In genomic region chr12:51357374-51358047, GRCh38 we compare ENCODE assay signal across 20 cellular contexts. TPM values are rescaled to one million over a fixed set of nuclear protein-coding genes. Genes with fewer than 3 reads are reported as not detected.
DNase-seq lines count a peak whose midpoint lies in the region; ATAC-seq, FAIRE-seq and TF ChIP-seq lines count a peak whose summit lies in the region.
"Had no signal": no experiment of that assay in that cellular context is flagged by ENCODE, and none has a peak within 500 bp of the region (broad histone marks: within the 10 kb centered on the region; RNA-seq: fewer than 3 reads in every experiment).

No MANE protein-coding gene starts in this region.

- H3K4me1 ChIP-seq in BLaER1, result peaks cover 21% of the 10 kb centered on the region
- H3K4me1 ChIP-seq: psoas muscle had no signal

- H3K27me3 ChIP-seq in BLaER1 (no peaks in the 10 kb centered on the region), dorsolateral prefrontal cortex (peaks cover 0 to 6% (median 0%) of the 10 kb centered on the region in 45 donors)

- H3K27me3 Mint-ChIP-seq in activated T-cell treated with anti-CD3 and anti-CD28 coated beads, Interleukin-2, amount 50 U/mL, for 72 hours (ENCODE audit: low read depth), result no peaks in the 10 kb centered on the region

- H3K9me3 ChIP-seq in BLaER1, result no peaks in the 10 kb centered on the region
- H3K9me3 ChIP-seq: psoas muscle had no signal

- ATAC-seq in HG02610 (IDR thresholded peaks at IDR 0.05; ENCODE audit: unreplicated experiment) (peak; percentile 65), GM18519 (IDR thresholded peaks at IDR 0.05; ENCODE audit: low FRiP score, unreplicated experiment) (no peak), HG02763 (IDR thresholded peaks at IDR 0.05; ENCODE audit: unreplicated experiment) (no peak)
- ATAC-seq in activated T-cell treated with anti-CD3 and anti-CD28 coated beads, Interleukin-2, amount 50 U/mL, for 72 hours (replicated peaks in 1 of 2), result peak; percentile 46 to 61
- ATAC-seq: HCT116, psoas muscle had no signal

- no peak overlapping the region for H3K9ac ChIP-seq in BLaER1

- H3K4me3 Mint-ChIP-seq in activated T-cell treated with anti-CD3 and anti-CD28 coated beads, Interleukin-2, amount 50 U/mL, for 72 hours, result peak overlapping the region in 1 of 2 donors; percentile 24
- H3K4me3 Mint-ChIP-seq: T-helper 1 cell treated with Interleukin-12 subunit alpha and Interleukin-12 subunit beta and Interleukin-4 antibody, amounts not matched to agents 30 μg/mL and 1 μg/mL, for 36 hours had no signal

- H3K4me3 ChIP-seq in BLaER1, result no peak overlapping the region
- no peak overlapping the region for H3K4me3 ChIP-seq in dorsolateral prefrontal cortex
- H3K4me3 ChIP-seq: psoas muscle had no signal

- H4K20me1 ChIP-seq in BLaER1, result no peaks in the 10 kb centered on the region

- intact Hi-C loops in dorsolateral prefrontal cortex (cut with DNase I), result no loop called here

- no peak overlapping the region for H3K27ac Mint-ChIP-seq in activated T-cell treated with anti-CD3 and anti-CD28 coated beads, Interleukin-2, amount 50 U/mL, for 72 hours
- H3K27ac Mint-ChIP-seq: T-helper 1 cell treated with Interleukin-12 subunit alpha and Interleukin-12 subunit beta and Interleukin-4 antibody, amounts not matched to agents 30 μg/mL and 1 μg/mL, for 36 hours had no signal

- TF ChIP-seq POLR2A in GM12891 (IDR thresholded peaks at IDR 0.05; ENCODE audit: low read depth, low read length), result no peak

- H3K36me3 Mint-ChIP-seq in activated T-cell treated with anti-CD3 and anti-CD28 coated beads, Interleukin-2, amount 50 U/mL, for 72 hours (ENCODE audit: insufficient read depth in 2 of 2), result peaks cover 3% of the 10 kb centered on the region in 2 donors

- peaks cover 0 to 1% of the 10 kb centered on the region in 2 donors for H3K9me3 Mint-ChIP-seq in activated T-cell treated with anti-CD3 and anti-CD28 coated beads, Interleukin-2, amount 50 U/mL, for 72 hours
- H3K9me3 Mint-ChIP-seq: T-helper 1 cell treated with Interleukin-12 subunit alpha and Interleukin-12 subunit beta and Interleukin-4 antibody, amounts not matched to agents 30 μg/mL and 1 μg/mL, for 36 hours had no signal

- H3K4me1 Mint-ChIP-seq in activated T-cell treated with anti-CD3 and anti-CD28 coated beads, Interleukin-2, amount 50 U/mL, for 72 hours (ENCODE audit: low read depth), result no peaks in the 10 kb centered on the region

- peak; percentile 57 for FAIRE-seq in GM12891 (lab: Jason Lieb, UNC)
- FAIRE-seq: HTR-8/SVneo had no signal

- H3K36me3 ChIP-seq in BLaER1, result no peaks in the 10 kb centered on the region

- DNase-seq in GM12891 (ENCODE audit: insufficient read length, low spot score), result no peak
- peak; percentile 16 to 19 for DNase-seq in activated T-cell treated with anti-CD3 and anti-CD28 coated beads, Interleukin-2, amount 50 U/mL, for 72 hours
- DNase-seq in SKM-1 (lab: John Stamatoyannopoulos, UW; ENCODE audit: unreplicated experiment), result no peak
- DNase-seq in dorsolateral prefrontal cortex, result no peak
- DNase-seq: activated CD4-positive, alpha-beta T cell treated with anti-CD3 and anti-CD28 coated beads for 4 hours; activated gamma-delta T cell; dermis blood vessel endothelial cell; hippocampal formation; MM.1S; NCI-H2081; psoas muscle; trophoblast cell had no signal

- TF ChIP-seq CTCF in dorsolateral prefrontal cortex (IDR thresholded peaks at IDR 0.05 in 54 of 56, conservative IDR thresholded peaks at IDR 0.05 in 2 of 56; ENCODE audit: low read depth in 1 of 56, partially characterized antibody in 56 of 56), result no peak

- peak overlapping the region; percentile 76 for H3K4me2 ChIP-seq in BLaER1

- H3K27ac ChIP-seq in BLaER1 (no peak overlapping the region), dorsolateral prefrontal cortex (peak overlapping the region in 2 of 59 donors; percentile 7 to 41)
- H3K27ac ChIP-seq: psoas muscle had no signal

TF ChIP-seq in GM12891, 5 proteins besides CTCF, POLR2A, EP300 and RAD21:
- TF ChIP-seq TAF1 (IDR thresholded peaks at IDR 0.05; ENCODE audit: low read depth, low read length) (no peak), POU2F2 (IDR thresholded peaks at IDR 0.05; ENCODE audit: low read depth, low read length) (peak; percentile 96), PAX5 (IDR thresholded peaks at IDR 0.05; ENCODE audit: insufficient read depth, low read length, severe bottlenecking) (no peak), POLR2AphosphoS5 (IDR thresholded peaks at IDR 0.05; ENCODE audit: low read depth, low read length) (no peak), SPI1 (IDR thresholded peaks at IDR 0.05; ENCODE audit: low read depth, low read length) (peak; percentile 32)

RNA-seq across cellular contexts. Expression of gene CELA1, which starts 11.0 kb away (rescaled TPM):
- not detected for polyA plus RNA-seq in GM12891 (2012; ENCODE audit: low read depth, missing spikeins)
- under 1 TPM in 1 of 2 donors, not detected in 1; 0.26 TPM for total RNA-seq in activated T-cell treated with anti-CD3 and anti-CD28 coated beads, Interleukin-2, amount 50 U/mL, for 72 hours
- 1 to 10 TPM in 1 of 120 experiments, not detected in 119; 1.0 TPM for total RNA-seq in dorsolateral prefrontal cortex
- total RNA-seq: dermis blood vessel endothelial cell, psoas muscle, RPMI7951 had no signal
- polyA plus RNA-seq: psoas muscle had no signal

RNA-seq across cellular contexts. Expression of gene BIN2, which starts 33.5 kb away (rescaled TPM):
- 18.6 TPM for polyA plus RNA-seq in GM12891 (2012; ENCODE audit: low read depth, missing spikeins)
- 100 to 1,000 TPM; 102 to 104 TPM for total RNA-seq in activated T-cell treated with anti-CD3 and anti-CD28 coated beads, Interleukin-2, amount 50 U/mL, for 72 hours
- 10 to 100 TPM in 4 of 120 experiments, 1 to 10 TPM in 116; 1.1 to 12.8 (median 3.8) TPM for total RNA-seq in dorsolateral prefrontal cortex
- total RNA-seq: dermis blood vessel endothelial cell, RPMI7951 had no signal

RNA-seq across cellular contexts. Expression of gene GALNT6, which starts 33.7 kb away (rescaled TPM):
- polyA plus RNA-seq in GM12891 (2012; ENCODE audit: low read depth, missing spikeins), result 15.2 TPM
- total RNA-seq in activated T-cell treated with anti-CD3 and anti-CD28 coated beads, Interleukin-2, amount 50 U/mL, for 72 hours, result 10 to 100 TPM; 12.6 to 13.0 TPM
- 100 to 1,000 TPM in 1 of 120 experiments, 10 to 100 TPM in 91, 1 to 10 TPM in 28; 3.0 to 100 (median 19.1) TPM for total RNA-seq in dorsolateral prefrontal cortex

Comparison
In these comparisons a context has a peak if more than half of its experiments do, and no peak if none do; other contexts are left out.
1. DNase-seq: peak in activated T-cell treated with anti-CD3 and anti-CD28 coated beads, Interleukin-2, amount 50 U/mL, for 72 hours (2 of 2); none in GM12891 (single experiment), SKM-1 (single experiment) and dorsolateral prefrontal cortex (0 of 10).
2. ATAC-seq: peak in HG02610 (single experiment) and activated T-cell treated with anti-CD3 and anti-CD28 coated beads, Interleukin-2, amount 50 U/mL, for 72 hours (2 of 2); none in GM18519 (single experiment) and HG02763 (single experiment).
3. RNA of gene BIN2, which starts 33.5 kb away (total RNA-seq): 102 to 104 TPM in activated T-cell treated with anti-CD3 and anti-CD28 coated beads, Interleukin-2, amount 50 U/mL, for 72 hours; 1.1 to 12.8 TPM in dorsolateral prefrontal cortex; every median in the first group is over 4 times any median in the second.